In the genomic region with DNA sequence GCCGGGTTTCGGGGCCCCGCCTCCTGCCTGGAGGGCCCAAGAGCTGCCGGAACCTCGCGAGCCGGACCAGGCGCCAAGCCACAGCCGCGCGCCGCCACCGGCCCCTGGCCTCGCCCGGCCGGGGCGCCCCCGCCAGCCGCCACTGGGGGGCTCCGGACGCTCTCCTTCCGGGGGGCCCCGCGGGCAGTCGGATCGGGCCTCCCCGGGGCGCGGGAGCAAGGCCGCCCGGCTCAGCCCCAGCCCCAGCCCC, we compare ENCODE assay signal across 8 cellular contexts. TPM values are rescaled to one million over a fixed set of nuclear protein-coding genes. Genes with fewer than 3 reads are reported as not detected.
DNase-seq lines count a peak whose midpoint lies in the region; ATAC-seq and TF ChIP-seq lines count a peak whose summit lies in the region.

No MANE protein-coding gene starts in this region.

- in situ Hi-C loops in SK-MEL-5 (cut with HindIII; ENCODE audit: low pct_unique_long_range_greater_than_20kb, low sequenced_read_pairs): no loop called here

- no peaks in the 10 kb centered on the region for H3K27me3 ChIP-seq in colonic mucosa
- H3K27me3 ChIP-seq in lower lobe of right lung (ENCODE audit: low read depth): no peaks in the 10 kb centered on the region
- no peaks in the 10 kb centered on the region for H3K27me3 ChIP-seq in subcutaneous abdominal adipose tissue (ENCODE audit: control insufficient read depth in 5 of 5, insufficient read depth in 4 of 5, low read length in 5 of 5)

- DNase-seq in AG10803 (ENCODE audit: low read depth) (peak; percentile 83), SK-MEL-5 (ENCODE audit: low read depth, low spot score) (peak; percentile 77), colonic mucosa (peak; percentile 84), lower lobe of right lung (peak; percentile 92)

- H3K27ac ChIP-seq in colonic mucosa: peak overlapping the region; percentile 94
- peak overlapping the region; percentile 99 for H3K27ac ChIP-seq in lower lobe of right lung
- H3K27ac ChIP-seq in subcutaneous abdominal adipose tissue (ENCODE audit: low read depth, low read length): peak overlapping the region; percentile 96

- H3K4me3 ChIP-seq in AG10803 (ENCODE audit: low read length): peak overlapping the region; percentile 60
- peak overlapping the region; percentile 41 for H3K4me3 ChIP-seq in colonic mucosa
- peak overlapping the region; percentile 66 for H3K4me3 ChIP-seq in lower lobe of right lung
- peak overlapping the region in 4 of 5 donors; percentile 49 to 80 (median 64) for H3K4me3 ChIP-seq in subcutaneous abdominal adipose tissue (ENCODE audit: low read depth in 1 of 5, low read length in 5 of 5)

- peak overlapping the region; percentile 70 to 87 for H3K9ac ChIP-seq in colonic mucosa (ENCODE audit: low read depth in 2 of 2, low read length in 2 of 2)
- peak overlapping the region in 4 of 5 donors; percentile 77 to 96 (median 88) for H3K9ac ChIP-seq in subcutaneous abdominal adipose tissue (ENCODE audit: low read length in 5 of 5)

- no peak for TF ChIP-seq CTCF in AG10803 (conservative IDR thresholded peaks at IDR 0.05; ENCODE audit: low read length)
- 0 out of 2 replicates have a peak, but pooled peaks have one; percentile 26 for TF ChIP-seq CTCF in GM12874 (IDR thresholded peaks at IDR 0.05; ENCODE audit: insufficient read depth, low read depth, low read length)
- TF ChIP-seq CTCF in colonic mucosa (IDR thresholded peaks at IDR 0.05): no peak
- peak; percentile 48 for TF ChIP-seq CTCF in lower lobe of right lung (IDR thresholded peaks at IDR 0.05)

- H3K9me3 ChIP-seq in colonic mucosa (no peaks in the 10 kb centered on the region), lower lobe of right lung (peaks cover 3% of the 10 kb centered on the region), subcutaneous abdominal adipose tissue (ENCODE audit: control insufficient read depth in 5 of 5, low read length in 5 of 5) (peaks cover 0 to 2% (median 0%) of the 10 kb centered on the region in 5 donors)

- ATAC-seq in HG03175 (IDR thresholded peaks at IDR 0.05; ENCODE audit: unreplicated experiment) (peak; percentile 57), lower lobe of right lung (peak; percentile 78 to 79), HG03521 (IDR thresholded peaks at IDR 0.05; ENCODE audit: unreplicated experiment) (no peak)

- peaks cover 7% of the 10 kb centered on the region for H3K4me1 ChIP-seq in colonic mucosa
- peaks cover 15% of the 10 kb centered on the region for H3K4me1 ChIP-seq in lower lobe of right lung
- peaks cover 3 to 19% (median 18%) of the 10 kb centered on the region in 5 donors for H3K4me1 ChIP-seq in subcutaneous abdominal adipose tissue (ENCODE audit: control insufficient read depth in 5 of 5, insufficient read depth in 5 of 5, low read length in 5 of 5)

- H3K36me3 ChIP-seq in colonic mucosa (no peaks in the 10 kb centered on the region), lower lobe of right lung (no peaks in the 10 kb centered on the region), subcutaneous abdominal adipose tissue (ENCODE audit: control insufficient read depth in 5 of 5, insufficient read depth in 5 of 5, low read length in 5 of 5) (no peaks in the 10 kb centered on the region)

- intact Hi-C loops in colonic mucosa (cut with DNase I): no loop called here
- intact Hi-C loops in lower lobe of right lung (cut with DNase I): no loop called here

RNA-seq across cellular contexts. Expression of gene HAAO, which starts 17.4 kb away (rescaled TPM):
- total RNA-seq in SK-MEL-5 (2014; rRNA removed; shearing (Covaris generic)): not detected in 2 replicates
- polyA plus RNA-seq in SK-MEL-5 (2015; cell fraction: cytosol; rRNA removed): not detected in 2 replicates
- not detected in 2 replicates for polyA plus RNA-seq in SK-MEL-5 (2015; cell fraction: nucleus; rRNA removed)
- total RNA-seq in colonic mucosa (10 to 100 TPM in 1 of 2 donors, 1 to 10 TPM in 1; 8.2 to 17.8 TPM), lower lobe of right lung (6.1 TPM)

RNA-seq across cellular contexts. Expression of gene OXER1, which starts 45.9 kb away (rescaled TPM):
- not detected in 2 replicates for total RNA-seq in SK-MEL-5 (2014; rRNA removed; shearing (Covaris generic))
- polyA plus RNA-seq in SK-MEL-5 (2015; cell fraction: cytosol; rRNA removed): not detected in 2 replicates
- not detected in 2 replicates for polyA plus RNA-seq in SK-MEL-5 (2015; cell fraction: nucleus; rRNA removed)
- total RNA-seq in colonic mucosa: 1 to 10 TPM; 1.3 to 3.9 TPM
- total RNA-seq in lower lobe of right lung: 1.9 TPM

Comparison
In these comparisons a context has a peak if more than half of its experiments do, and no peak if none do; other contexts are left out.
1. CTCF ChIP-seq: peak in GM12874 (single experiment) and lower lobe of right lung (single experiment); none in AG10803 (single experiment) and colonic mucosa (single experiment).
2. Peak in every context shown above with its lines, with median percentiles within 50 percentile points of each other: DNase-seq, H3K4me3 ChIP-seq and H3K27ac ChIP-seq.